8 cellular contexts compared by ENCODE assay signal in the genomic region with DNA sequence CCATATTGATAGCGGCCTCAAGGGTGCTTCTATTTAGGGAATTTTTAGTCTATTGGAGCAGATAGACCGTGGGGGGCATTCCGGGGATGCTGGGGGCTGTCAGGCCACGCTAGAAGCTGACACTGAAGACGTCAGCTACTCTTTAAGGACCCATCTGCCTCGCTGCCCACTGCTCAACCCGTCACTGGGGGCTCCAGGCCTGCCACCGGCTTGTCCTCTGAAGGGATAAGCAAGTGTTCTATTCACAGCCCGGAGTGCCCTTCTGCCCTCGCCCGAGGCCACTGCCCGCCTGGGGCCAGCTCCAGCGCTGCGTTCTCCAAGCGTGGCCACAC. TPM values are rescaled to one million over a fixed set of nuclear protein-coding genes. Genes with fewer than 3 reads are reported as not detected.
A peak's percentile ranks its signal among the peaks of the same experiment; 100 is the strongest.
DNase-seq lines count a peak whose midpoint lies in the region; ATAC-seq and TF ChIP-seq lines count a peak whose summit lies in the region.

No MANE protein-coding gene starts in this region.

- DNase-seq in CD8-positive, alpha-beta memory T cell, result peak in 1 of 5 donors; percentile 8
- DNase-seq in dorsolateral prefrontal cortex, result peak in 1 of 10 donors; percentile 48
- DNase-seq in neural crest cell (ENCODE audit: low read depth, low spot score), result no peak
- no peak for DNase-seq in NCI-H1048 (lab: John Stamatoyannopoulos, UW)
- DNase-seq in occipital lobe (lab: John Stamatoyannopoulos, UW), result no peak
- DNase-seq in pons (ENCODE audit: low spot score), result no peak

- H3K36me3 ChIP-seq in CD8-positive, alpha-beta memory T cell (ENCODE audit: insufficient read depth, low read length), result peaks cover 4% of the 10 kb centered on the region
- H3K36me3 ChIP-seq in KOPT-K1 (ENCODE audit: insufficient read depth, low read length), result peaks cover 14% of the 10 kb centered on the region

- H3K27me3 ChIP-seq in CD8-positive, alpha-beta memory T cell (ENCODE audit: insufficient read depth, low read length, poor library complexity, severe bottlenecking), result no peaks in the 10 kb centered on the region
- peaks cover 0 to 34% (median 5%) of the 10 kb centered on the region in 45 donors for H3K27me3 ChIP-seq in dorsolateral prefrontal cortex

- CTCF ChIA-PET in CD8-positive, alpha-beta memory T cell (lab: Charles Lee), result interaction anchor here (1.2 to 2.8 kb wide), 4 partner anchors 9 to 214 kb away, joined by 3 to 19 read pairs (median 4); no protein-coding TSS in a partner anchor

- peaks cover 11 to 23% (median 13%) of the 10 kb centered on the region in 3 donors for H3K36me3 Mint-ChIP-seq in CD8-positive, alpha-beta memory T cell
- peaks cover 5% of the 10 kb centered on the region for H3K36me3 Mint-ChIP-seq in neural crest cell (ENCODE audit: low read depth)

- ATAC-seq in GM18517 (IDR thresholded peaks at IDR 0.05; ENCODE audit: unreplicated experiment), result no peak

- POLR2A ChIA-PET in CD8-positive, alpha-beta memory T cell (lab: Charles Lee), result no interaction called here

- peak overlapping the region in 4 of 8 donors; percentile 18 to 83 (median 30) for H3K27ac Mint-ChIP-seq in CD8-positive, alpha-beta memory T cell
- H3K27ac Mint-ChIP-seq in neural crest cell (ENCODE audit: unreplicated experiment), result no peak overlapping the region

- TF ChIP-seq CTCF in dorsolateral prefrontal cortex (IDR thresholded peaks at IDR 0.05 in 54 of 56, conservative IDR thresholded peaks at IDR 0.05 in 2 of 56; ENCODE audit: low read depth in 1 of 56, partially characterized antibody in 56 of 56), result no peak
- no peak for TF ChIP-seq CTCF in neural crest cell (conservative IDR thresholded peaks at IDR 0.05)

- H3K4me1 ChIP-seq in CD8-positive, alpha-beta memory T cell (ENCODE audit: insufficient read depth, low read length), result peaks cover 6% of the 10 kb centered on the region

- H3K27me3 Mint-ChIP-seq in CD8-positive, alpha-beta memory T cell, result peaks cover 0 to 6% of the 10 kb centered on the region in 2 donors
- H3K27me3 Mint-ChIP-seq in neural crest cell (ENCODE audit: low read depth), result peaks cover 12% of the 10 kb centered on the region

- H3K27ac ChIP-seq in CD8-positive, alpha-beta memory T cell (ENCODE audit: low read depth, low read length), result peak overlapping the region; percentile 9
- H3K27ac ChIP-seq in KOPT-K1 (ENCODE audit: low read depth, low read length, poor library complexity, severe bottlenecking) (peak overlapping the region; percentile 14), dorsolateral prefrontal cortex (peak overlapping the region in 57 of 59 donors; percentile 22 to 93 (median 87))

- H3K9me3 ChIP-seq in CD8-positive, alpha-beta memory T cell (ENCODE audit: low read length), result no peaks in the 10 kb centered on the region
- H3K9me3 ChIP-seq in KOPT-K1 (ENCODE audit: insufficient read depth, low read length, poor library complexity, severe bottlenecking), result no peaks in the 10 kb centered on the region

- H3K4me3 Mint-ChIP-seq in CD8-positive, alpha-beta memory T cell, result peak overlapping the region; percentile 41 to 74 (median 68)
- H3K4me3 Mint-ChIP-seq in neural crest cell, result peak overlapping the region; percentile 86

- no peak overlapping the region for H3K4me3 ChIP-seq in CD8-positive, alpha-beta memory T cell (ENCODE audit: low read length)
- H3K4me3 ChIP-seq in dorsolateral prefrontal cortex, result peak overlapping the region; percentile 40 to 83 (median 66)

- H3K9me3 Mint-ChIP-seq in CD8-positive, alpha-beta memory T cell, result no peaks in the 10 kb centered on the region
- no peaks in the 10 kb centered on the region for H3K9me3 Mint-ChIP-seq in neural crest cell

- intact Hi-C loops in dorsolateral prefrontal cortex (cut with DNase I), result no loop called here

- H3K4me1 Mint-ChIP-seq in CD8-positive, alpha-beta memory T cell, result peaks cover 18 to 39% (median 27%) of the 10 kb centered on the region in 3 donors
- H3K4me1 Mint-ChIP-seq in neural crest cell, result peaks cover 12% of the 10 kb centered on the region

RNA-seq across cellular contexts. Expression of gene MSL3, which starts 0.7 kb away (rescaled TPM):
- 10 to 100 TPM; 34.6 to 37.5 TPM for total RNA-seq in CD8-positive, alpha-beta memory T cell
- polyA plus RNA-seq in CD8-positive, alpha-beta memory T cell, result 80.4 TPM
- total RNA-seq in dorsolateral prefrontal cortex (10 to 100 TPM; 20.2 to 55.4 (median 32.7) TPM), neural crest cell (27.8 and 29.2 TPM in 2 replicates), occipital lobe (30.6 TPM)

Comparison
In these comparisons a context has a peak if more than half of its experiments do, and no peak if none do; other contexts are left out.
1. H3K27ac ChIP-seq: peak in every context shown above with its lines; median percentile 87 in dorsolateral prefrontal cortex; 14 in KOPT-K1; 9 in CD8-positive, alpha-beta memory T cell.